ENCODE assay signal across 16 cellular contexts in the genomic region with DNA sequence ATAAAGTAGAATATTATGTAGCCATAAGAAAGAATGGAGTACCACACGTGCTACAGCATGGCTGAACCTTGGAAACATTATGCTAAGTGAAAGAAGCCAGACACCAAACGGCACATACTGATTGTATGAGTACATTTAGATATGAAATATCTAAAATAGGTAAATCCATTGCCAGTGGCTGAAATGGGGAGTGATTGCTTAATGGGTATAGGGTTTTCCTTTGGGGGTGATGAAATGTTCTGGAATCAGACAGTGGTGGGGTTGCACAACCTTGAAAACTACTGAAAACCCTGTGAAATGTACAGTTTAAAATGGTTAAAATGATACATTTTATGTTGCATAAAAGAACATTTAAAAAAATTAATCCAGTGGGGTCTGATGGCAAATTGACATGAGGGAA.
DNase-seq lines count a peak whose midpoint lies in the region; TF ChIP-seq lines count a peak whose summit lies in the region.
"Had no signal": no experiment of that assay in that cellular context is flagged by ENCODE, and none has a peak within 500 bp of the region (broad histone marks: within the 10 kb centered on the region; RNA-seq: fewer than 3 reads in every experiment).

No MANE protein-coding gene starts in this region.

- no peak overlapping the region for H3K27ac ChIP-seq in GM23248

- no peak overlapping the region for H3K4me2 ChIP-seq in GM23248 (ENCODE audit: unreplicated experiment)

- no peaks in the 10 kb centered on the region for H3K9me3 ChIP-seq in GM23248 (ENCODE audit: low read depth)
- H3K9me3 ChIP-seq: BE2C had no signal

- TF ChIP-seq CTCF in choroid plexus epithelial cell (conservative IDR thresholded peaks at IDR 0.05; ENCODE audit: low read depth, low read length) = no peak
- TF ChIP-seq CTCF in fibroblast of the aortic adventitia (IDR thresholded peaks at IDR 0.05; ENCODE audit: insufficient read depth, low read length) = no peak
- TF ChIP-seq CTCF in GM10266 (IDR thresholded peaks at IDR 0.05; ENCODE audit: control insufficient read depth, insufficient read depth, low read depth, missing control alignments) = no peak

- no peaks in the 10 kb centered on the region for H3F3A ChIP-seq in GM23248 (ENCODE audit: insufficient read depth)

- no peaks in the 10 kb centered on the region for H4K20me1 ChIP-seq in GM23248 (ENCODE audit: insufficient read depth)

- DNase-seq in GM23248 = peak; percentile 6
- peak; percentile 2 for DNase-seq in choroid plexus epithelial cell (ENCODE audit: low read depth)
- DNase-seq in fibroblast of the aortic adventitia (ENCODE audit: low read depth) = peak; percentile 52
- DNase-seq in skeletal muscle cell (ENCODE audit: low read depth) = peak; percentile 54
- no peak for DNase-seq in RPMI8226
- DNase-seq in GM10266 (ENCODE audit: extremely low spot score) = no peak
- DNase-seq in cerebellum (ENCODE audit: low spot score) = no peak
- DNase-seq in central memory CD4-positive, alpha-beta T cell = no peak
- DNase-seq: BE2C; C1 segment of cervical spinal cord; CD4-positive, CD25-positive, alpha-beta regulatory T cell; CD8-positive, alpha-beta memory T cell; COR-L47; H9; IMR-90 had no signal

- 57 to 71% methylated on average over 2 of the region's 2 CpGs for WGBS in GM23248 (ENCODE audit: low coverage in 1 of 2, low lambda C conversion rate in 2 of 2, missing lambda C conversion rate in 2 of 2), 2 experiments

- in situ Hi-C loops in GM23248 (cut with MboI) = no loop called here

- H3K4me1 ChIP-seq in GM23248 (ENCODE audit: insufficient read depth) = peaks cover under 1% of the 10 kb centered on the region; the same call in 1 of the 2 replicates

- no peaks in the 10 kb centered on the region for H3K27me3 ChIP-seq in GM23248 (replicated peaks; ENCODE audit: insufficient read depth)
- H3K27me3 ChIP-seq: BE2C had no signal

- no peak overlapping the region for H3K4me3 ChIP-seq in GM23248
- H3K4me3 ChIP-seq in choroid plexus epithelial cell (ENCODE audit: low read depth, low read length) = no peak overlapping the region
- no peak overlapping the region for H3K4me3 ChIP-seq in fibroblast of the aortic adventitia (ENCODE audit: low read depth, low read length)
- no peak overlapping the region for H3K4me3 ChIP-seq in skeletal muscle cell (ENCODE audit: low read depth, low read length)
- H3K4me3 ChIP-seq: K562 had no signal

- H3K79me2 ChIP-seq in GM23248 (ENCODE audit: insufficient read depth) = no peaks in the 10 kb centered on the region

- no peak overlapping the region for H2AFZ ChIP-seq in GM23248

- no peaks in the 10 kb centered on the region for H3K9me2 ChIP-seq in GM23248 (ENCODE audit: insufficient read depth)

- H3K9ac ChIP-seq in GM23248 = no peak overlapping the region

- no peaks in the 10 kb centered on the region for H3K36me3 ChIP-seq in GM23248 (ENCODE audit: low read depth)
- H3K36me3 ChIP-seq: BE2C had no signal

Comparison
In these comparisons a context has a peak if more than half of its experiments do, and no peak if none do; other contexts are left out.
1. DNase-seq: peak in GM23248 (single experiment), choroid plexus epithelial cell (single experiment), fibroblast of the aortic adventitia (single experiment) and skeletal muscle cell (single experiment); none in RPMI8226 (single experiment), GM10266 (single experiment), cerebellum (single experiment) and central memory CD4-positive, alpha-beta T cell (single experiment).